1 cellular context compared by ENCODE assay signal in genomic region chr15:84980196-84981053, GRCh38.
TF ChIP-seq lines count a peak whose summit lies in the region.

No MANE protein-coding gene starts in this region.

TF ChIP-seq in HepG2, 621 proteins besides CTCF, POLR2A, EP300 and RAD21 (continued from another document and continues in another):
- TF ChIP-seq ARID5B (CRISPR knock-in tag; IDR thresholded peaks at IDR 0.05) (peak; percentile 39), PBX3 (CRISPR knock-in tag; IDR thresholded peaks at IDR 0.05; ENCODE audit: borderline replicate concordance) (0 out of 2 replicates have a peak, but pooled peaks have one; percentile 25), PRDM4 (CRISPR knock-in tag; IDR thresholded peaks at IDR 0.05; ENCODE audit: borderline replicate concordance) (no peak), ZFP37 (CRISPR knock-in tag; IDR thresholded peaks at IDR 0.05; ENCODE audit: borderline replicate concordance) (no peak), SALL1 (CRISPR knock-in tag; IDR thresholded peaks at IDR 0.05) (peak; percentile 83), TAF1 (CRISPR knock-in tag; IDR thresholded peaks at IDR 0.05) (peak; percentile 61; the same call in 1 of the 2 replicates), XRCC5 (optimal IDR thresholded peaks at IDR 0.05; ENCODE audit: low read length) (peak; percentile 89), NCOA1 (CRISPR knock-in tag; IDR thresholded peaks at IDR 0.05) (no peak), ZNF281 (CRISPR knock-in tag; IDR thresholded peaks at IDR 0.05; ENCODE audit: borderline replicate concordance) (no peak; the same call in 1 of the 2 replicates), ZNF761 (CRISPR knock-in tag; conservative IDR thresholded peaks at IDR 0.05) (peak; percentile 67; the same call in 1 of the 2 replicates), RERE (CRISPR knock-in tag; IDR thresholded peaks at IDR 0.05; ENCODE audit: low read depth) (peak; percentile 14; the same call in 1 of the 2 replicates), BRCA1 (CRISPR knock-in tag; IDR thresholded peaks at IDR 0.05) (peak; percentile 76; the same call in 1 of the 2 replicates), NFE2 (CRISPR knock-in tag; IDR thresholded peaks at IDR 0.05) (no peak), ZNF224 (CRISPR knock-in tag; IDR thresholded peaks at IDR 0.05) (peak; percentile 84; the same call in 1 of the 2 replicates), MAX (IDR thresholded peaks at IDR 0.05) (peak; percentile 85), MLXIP (CRISPR knock-in tag; IDR thresholded peaks at IDR 0.05; ENCODE audit: borderline replicate concordance) (peak; percentile 47; the same call in 1 of the 2 replicates), FOSL2 (CRISPR knock-in tag; IDR thresholded peaks at IDR 0.05) (0 out of 2 replicates have a peak, but pooled peaks have one; percentile 33), YEATS4 (CRISPR knock-in tag; IDR thresholded peaks at IDR 0.05; ENCODE audit: borderline replicate concordance) (peak; percentile 76; the same call in 1 of the 2 replicates), NCOA2 (CRISPR knock-in tag; IDR thresholded peaks at IDR 0.05) (peak; percentile 39; the same call in 1 of the 2 replicates), EED (CRISPR knock-in tag; IDR thresholded peaks at IDR 0.05) (peak; percentile 92)
